Comparison of ENCODE assay signal across 7 cellular contexts in the genomic region with DNA sequence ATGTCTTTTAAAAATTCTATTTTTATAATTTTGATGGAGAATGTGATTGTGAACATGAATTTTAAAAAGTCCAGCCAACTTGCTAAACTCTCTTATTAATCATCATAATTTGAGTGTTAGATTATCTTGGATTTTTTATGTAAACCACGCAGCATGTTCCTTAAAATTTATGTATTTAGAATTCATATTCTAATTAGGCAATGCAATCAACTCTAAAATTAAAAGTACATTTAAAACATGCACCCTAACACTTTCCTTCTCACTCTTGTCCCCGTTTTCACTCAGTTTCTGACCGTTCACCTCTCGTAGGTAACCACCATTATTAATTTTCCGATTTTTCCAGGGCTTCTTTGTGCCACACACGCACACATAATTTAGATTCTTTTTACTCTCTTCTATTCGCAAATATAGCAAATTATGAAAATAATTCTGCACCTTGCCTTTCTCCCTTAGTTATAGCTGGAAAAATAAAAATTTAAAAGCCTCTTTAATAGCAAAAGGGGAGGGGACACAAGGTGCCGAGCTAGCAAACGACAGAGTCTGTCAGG. TPM values are rescaled to one million over a fixed set of nuclear protein-coding genes. Genes with fewer than 3 reads are reported as not detected.
A peak's percentile ranks its signal among the peaks of the same experiment; 100 is the strongest.
DNase-seq lines count a peak whose midpoint lies in the region; ATAC-seq and TF ChIP-seq lines count a peak whose summit lies in the region.

No MANE protein-coding gene starts in this region.

- no peak for TF ChIP-seq CTCF in Peyer's patch (IDR thresholded peaks at IDR 0.05)
- no peak for TF ChIP-seq CTCF in fibroblast of villous mesenchyme (IDR thresholded peaks at IDR 0.05; ENCODE audit: insufficient read depth, low read depth, low read length)

- ATAC-seq in GM21723 (IDR thresholded peaks at IDR 0.05; ENCODE audit: unreplicated experiment) = peak; percentile 19

- H3K4me1 ChIP-seq in Peyer's patch (peaks cover 0 to 12% (median 0%) of the 10 kb centered on the region in 4 donors), skeletal muscle tissue (ENCODE audit: control insufficient read depth in 3 of 3, insufficient read depth in 3 of 3, low read length in 3 of 3) (peaks cover 13 to 25% (median 14%) of the 10 kb centered on the region in 3 donors)

- H3K36me3 ChIP-seq in Peyer's patch (no peaks in the 10 kb centered on the region), skeletal muscle tissue (ENCODE audit: control insufficient read depth in 3 of 3, insufficient read depth in 3 of 3, low read length in 3 of 3) (no peaks in the 10 kb centered on the region)

- H3K27ac ChIP-seq in Peyer's patch (peak overlapping the region; percentile 56 to 76 (median 68)), skeletal muscle tissue (ENCODE audit: low read depth, low read length) (peak overlapping the region; percentile 61)

- peak overlapping the region; percentile 84 to 92 (median 89) for H3K9ac ChIP-seq in skeletal muscle tissue (ENCODE audit: low read depth in 1 of 3, low read length in 3 of 3)

- no peak for TF ChIP-seq POLR2A in Peyer's patch (IDR thresholded peaks at IDR 0.05)

- H3K27me3 ChIP-seq in Peyer's patch = no peaks in the 10 kb centered on the region
- no peaks in the 10 kb centered on the region for H3K27me3 ChIP-seq in skeletal muscle tissue (ENCODE audit: control insufficient read depth in 3 of 3, insufficient read depth in 3 of 3, low read length in 3 of 3)

- DNase-seq in Peyer's patch = no peak
- DNase-seq in fibroblast of villous mesenchyme (ENCODE audit: low read depth) = no peak
- no peak for DNase-seq in iPS-NIHi11 (ENCODE audit: low spot score)
- no peak for DNase-seq in HCEC 1CT
- DNase-seq in DMS79 (lab: John Stamatoyannopoulos, UW) = no peak

- H3K4me3 ChIP-seq in Peyer's patch (peak overlapping the region; percentile 56 to 79 (median 65)), fibroblast of villous mesenchyme (ENCODE audit: low read depth, low read length) (peak overlapping the region; percentile 90), skeletal muscle tissue (ENCODE audit: low read length in 3 of 3) (peak overlapping the region; percentile 93 to 95 (median 94))

- H3K9me3 ChIP-seq in Peyer's patch = no peaks in the 10 kb centered on the region
- H3K9me3 ChIP-seq in skeletal muscle tissue (ENCODE audit: control insufficient read depth in 3 of 3, low read length in 3 of 3) = no peaks in the 10 kb centered on the region

RNA-seq across cellular contexts. Expression of a gene that starts 0.3 kb away (rescaled TPM):
- total RNA-seq in Peyer's patch (1 to 10 TPM; 2.5 to 7.0 (median 4.6) TPM), fibroblast of villous mesenchyme (3.2 and 4.7 TPM in 2 replicates), skeletal muscle tissue (6.3 TPM)

RNA-seq across cellular contexts. Expression of a gene that starts 13.5 kb away (rescaled TPM):
- total RNA-seq in Peyer's patch = 1 to 10 TPM; 5.6 to 9.2 (median 8.2) TPM
- total RNA-seq in fibroblast of villous mesenchyme = 3.5 and 3.9 TPM in 2 replicates
- 12.5 TPM for total RNA-seq in skeletal muscle tissue

RNA-seq across cellular contexts. Expression of a gene that starts 50.1 kb away (rescaled TPM):
- 10 to 100 TPM in 1 of 4 donors, 1 to 10 TPM in 3; 4.0 to 19.8 (median 7.5) TPM for total RNA-seq in Peyer's patch
- 6.9 and 8.1 TPM in 2 replicates for total RNA-seq in fibroblast of villous mesenchyme
- 5.7 TPM for total RNA-seq in skeletal muscle tissue
